In genomic region chr10:132940791-132941465, GRCh38 we compare ENCODE assay signal across 19 cellular contexts. TPM values are rescaled to one million over a fixed set of nuclear protein-coding genes. Genes with fewer than 3 reads are reported as not detected.
DNase-seq lines count a peak whose midpoint lies in the region; ATAC-seq and TF ChIP-seq lines count a peak whose summit lies in the region.
"Had no signal": no experiment of that assay in that cellular context is flagged by ENCODE, and none has a peak within 500 bp of the region (broad histone marks: within the 10 kb centered on the region; RNA-seq: fewer than 3 reads in every experiment).

No MANE protein-coding gene starts in this region.

- ATAC-seq in left ventricle myocardium superior = no peak
- peak; percentile 70 for ATAC-seq in memory B cell (ENCODE audit: low read depth)
- ATAC-seq in upper lobe of right lung = no peak
- ATAC-seq in GM21737 (IDR thresholded peaks at IDR 0.05; ENCODE audit: unreplicated experiment) = no peak

- no peaks in the 10 kb centered on the region for H3K9me3 ChIP-seq in upper lobe of right lung
- H3K9me3 ChIP-seq: heart right ventricle, neutrophil, Peyer's patch had no signal

- H3K36me3 ChIP-seq in upper lobe of right lung = no peaks in the 10 kb centered on the region
- H3K36me3 ChIP-seq: heart right ventricle, neutrophil, Peyer's patch had no signal

- H3K27ac Mint-ChIP-seq in IgD-negative memory B cell = peak overlapping the region in 2 of 3 donors; percentile 28 to 80
- H3K27ac Mint-ChIP-seq in memory B cell = peak overlapping the region; percentile 13
- H3K27ac Mint-ChIP-seq: activated CD8-positive, alpha-beta memory T cell treated with anti-CD3 and anti-CD28 coated beads, Interleukin-2, amount 10 ng/mL, durations not matched to agents 7 days and 5 days; CD4-positive, CD25-positive, alpha-beta regulatory T cell; HFFc6; stimulated activated naive CD8-positive, alpha-beta T cell treated with anti-CD3 and anti-CD28 coated beads, Interleukin-15, amount 100 ng/mL, for 72 hours had no signal

- no peak overlapping the region for H3K27ac ChIP-seq in upper lobe of right lung
- H3K27ac ChIP-seq: heart right ventricle, neutrophil, Peyer's patch, SK-N-MC had no signal

- H3K4me1 Mint-ChIP-seq in IgD-negative memory B cell = peaks cover 4 to 12% (median 8%) of the 10 kb centered on the region in 3 donors
- H3K4me1 Mint-ChIP-seq in memory B cell = peaks cover 16% of the 10 kb centered on the region

- H3K9me3 Mint-ChIP-seq in IgD-negative memory B cell = no peaks in the 10 kb centered on the region
- no peaks in the 10 kb centered on the region for H3K9me3 Mint-ChIP-seq in memory B cell
- H3K9me3 Mint-ChIP-seq: HFFc6; stimulated activated naive CD8-positive, alpha-beta T cell treated with anti-CD3 and anti-CD28 coated beads, Interleukin-15, amount 100 ng/mL, for 72 hours had no signal

- H3K4me1 ChIP-seq in upper lobe of right lung = peaks cover 11% of the 10 kb centered on the region

- no peaks in the 10 kb centered on the region for H3K36me3 Mint-ChIP-seq in IgD-negative memory B cell
- no peaks in the 10 kb centered on the region for H3K36me3 Mint-ChIP-seq in memory B cell
- H3K36me3 Mint-ChIP-seq: activated CD8-positive, alpha-beta memory T cell treated with anti-CD3 and anti-CD28 coated beads, Interleukin-2, amount 10 ng/mL, durations not matched to agents 7 days and 5 days; CD4-positive, CD25-positive, alpha-beta regulatory T cell had no signal

- peak; percentile 22 for DNase-seq in left ventricle myocardium superior
- DNase-seq in cardiac septum (ENCODE audit: low spot score) = no peak
- no peak for DNase-seq in memory B cell (ENCODE audit: low spot score in 2 of 2)
- DNase-seq in upper lobe of right lung = peak; percentile 62
- no peak for DNase-seq in NCI-H1417 (lab: John Stamatoyannopoulos, UW)
- no peak for DNase-seq in foreskin fibroblast
- DNase-seq: activated CD4-positive, CD25-positive, alpha-beta regulatory T cell treated with anti-CD3 and anti-CD28 coated beads, Interleukin-2, amount 50 U/mL, for 72 hours; cerebellar nuclear complex; heart right ventricle; HFFc6; Peyer's patch had no signal

- H3K27me3 ChIP-seq in upper lobe of right lung = peaks cover 56% of the 10 kb centered on the region

- peaks cover 44% of the 10 kb centered on the region for H3K27me3 Mint-ChIP-seq in IgD-negative memory B cell
- peaks cover 29% of the 10 kb centered on the region for H3K27me3 Mint-ChIP-seq in memory B cell

- intact Hi-C loops in left ventricle myocardium superior (cut with micrococcal nuclease) (no loop called here), cardiac septum (cut with DNase I) (loop anchor here (2.0 kb wide), 1 partner anchor 184 kb away; no protein-coding TSS in a partner anchor), upper lobe of right lung (cut with DNase I) (no loop called here)

- no peak overlapping the region for H3K4me3 ChIP-seq in upper lobe of right lung
- no peak overlapping the region for H3K4me3 ChIP-seq in foreskin fibroblast (ENCODE audit: low read depth in 1 of 2, low read length in 2 of 2)
- H3K4me3 ChIP-seq: Peyer's patch, SK-N-MC had no signal

- no peak for TF ChIP-seq CTCF in upper lobe of right lung (IDR thresholded peaks at IDR 0.05)
- TF ChIP-seq CTCF in foreskin fibroblast (IDR thresholded peaks at IDR 0.05; ENCODE audit: low read depth, low read length) = no peak

- peak overlapping the region; percentile 30 to 81 (median 54) for H3K4me3 Mint-ChIP-seq in IgD-negative memory B cell
- peak overlapping the region; percentile 43 for H3K4me3 Mint-ChIP-seq in memory B cell
- H3K4me3 Mint-ChIP-seq: activated CD8-positive, alpha-beta memory T cell treated with anti-CD3 and anti-CD28 coated beads, Interleukin-2, amount 10 ng/mL, durations not matched to agents 7 days and 5 days had no signal

RNA-seq across cellular contexts. Expression of gene CFAP46, which starts 1.4 kb away (rescaled TPM):
- total RNA-seq in left ventricle myocardium superior (1.5 TPM), cardiac septum (0.94 TPM), upper lobe of right lung (0.52 TPM)
- polyA plus RNA-seq in IgD-negative memory B cell = not detected
- total RNA-seq: activated CD8-positive, alpha-beta memory T cell treated with anti-CD3 and anti-CD28 coated beads, Interleukin-2, amount 10 ng/mL, durations not matched to agents 7 days and 5 days; CD4-positive, CD25-positive, alpha-beta regulatory T cell; M059J; Peyer's patch had no signal
- polyA plus RNA-seq: CD4-positive, CD25-positive, alpha-beta regulatory T cell had no signal

Comparison
In these comparisons a context has a peak if more than half of its experiments do, and no peak if none do; other contexts are left out.
1. DNase-seq: peak in left ventricle myocardium superior (single experiment) and upper lobe of right lung (single experiment); none in cardiac septum (single experiment), memory B cell (0 of 2), NCI-H1417 (0 of 3) and foreskin fibroblast (0 of 2).